8 cellular contexts compared by ENCODE assay signal in the genomic region with DNA sequence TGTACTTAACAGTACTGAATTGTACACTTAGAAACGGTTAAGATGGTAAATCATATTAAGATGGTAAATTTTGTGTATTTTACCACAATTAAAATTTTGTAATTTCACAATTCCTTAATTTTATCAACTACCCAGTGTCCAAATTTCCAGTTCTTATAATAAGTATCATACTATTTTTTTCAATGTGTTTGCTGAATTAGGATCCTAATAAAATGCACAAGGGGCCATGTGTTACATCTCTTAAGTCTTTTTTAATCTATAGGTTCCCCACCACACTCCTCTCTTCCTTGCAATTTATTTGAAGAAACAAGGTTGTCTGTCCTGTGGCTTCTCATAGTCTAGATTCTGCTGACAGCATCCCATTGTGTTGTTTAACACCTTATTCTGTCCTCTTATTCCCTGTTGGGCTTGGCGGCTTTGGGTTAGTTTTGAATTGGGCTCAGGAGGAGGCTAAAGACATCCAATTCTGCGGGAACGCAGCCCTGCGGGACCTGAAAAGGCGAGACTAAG. TPM values are rescaled to one million over a fixed set of nuclear protein-coding genes. Genes with fewer than 3 reads are reported as not detected.
DNase-seq lines count a peak whose midpoint lies in the region; ATAC-seq and TF ChIP-seq lines count a peak whose summit lies in the region.

No MANE protein-coding gene starts in this region.

- ATAC-seq in RWPE2 (ENCODE audit: low read depth): no peak

- H3K27me3 ChIP-seq in GM23248 (replicated peaks; ENCODE audit: insufficient read depth) (no peaks in the 10 kb centered on the region), RWPE2 (ENCODE audit: insufficient read depth, poor library complexity, severe bottlenecking) (no peaks in the 10 kb centered on the region), spleen (replicated peaks in 1 of 7) (no peaks in the 10 kb centered on the region)

- no peaks in the 10 kb centered on the region for H3K27me3 Mint-ChIP-seq in Calu3 (ENCODE audit: unreplicated experiment)

- peak overlapping the region; percentile 97 for H3K4me3 Mint-ChIP-seq in Calu3 (ENCODE audit: low read depth, unreplicated experiment)

- TSS peak; percentile 100 for BruUV-seq in Calu3 (replicated peaks; lab: Mats Ljungman, UMichigan)

- H2AFZ ChIP-seq in GM23248: peak overlapping the region; percentile 88

- TF ChIP-seq POLR2A in spleen (IDR thresholded peaks at IDR 0.05): no peak

- no peaks in the 10 kb centered on the region for H3K9me2 ChIP-seq in GM23248 (ENCODE audit: insufficient read depth)

- CTCF ChIA-PET in Calu3 (lab: Charles Lee): interaction anchor here (0.6 kb wide), 1 partner anchor 50 kb away, joined by 7 read pairs; no protein-coding TSS in a partner anchor

- no peaks in the 10 kb centered on the region for H3K9me3 ChIP-seq in GM23248 (ENCODE audit: low read depth)
- H3K9me3 ChIP-seq in RWPE2 (ENCODE audit: severe bottlenecking): no peaks in the 10 kb centered on the region
- H3K9me3 ChIP-seq in spleen: no peaks in the 10 kb centered on the region

- H3K27ac ChIP-seq in GM23248 (peak overlapping the region; percentile 99), RWPE2 (ENCODE audit: poor library complexity, severe bottlenecking) (peak overlapping the region; percentile 47), spleen (peak overlapping the region; percentile 79 to 96 (median 92))

- intact Hi-C loops in Calu3 (cut with micrococcal nuclease; ENCODE audit: unreplicated experiment) (no loop called here), spleen (cut with DNase I; ENCODE audit: low total_unique reads) (no loop called here)

- peaks cover 42% of the 10 kb centered on the region for H3K79me2 ChIP-seq in GM23248 (ENCODE audit: insufficient read depth)

- in situ Hi-C loops in GM23248 (cut with MboI): no loop called here

- H3K4me1 ChIP-seq in GM23248 (ENCODE audit: insufficient read depth): peaks cover 6% of the 10 kb centered on the region; the same call in 1 of the 2 replicates
- H3K4me1 ChIP-seq in RWPE2 (ENCODE audit: insufficient read depth, poor library complexity, severe bottlenecking): no peaks in the 10 kb centered on the region
- H3K4me1 ChIP-seq in spleen: peaks cover 7 to 24% (median 13%) of the 10 kb centered on the region in 6 donors

- H3K4me3 ChIP-seq in GM23248 (peak overlapping the region; percentile 92), RWPE2 (ENCODE audit: severe bottlenecking) (peak overlapping the region; percentile 95), fibroblast of villous mesenchyme (ENCODE audit: low read depth, low read length) (peak overlapping the region; percentile 80), spleen (peak overlapping the region; percentile 50 to 77 (median 60))

- H3K36me3 ChIP-seq in GM23248 (ENCODE audit: low read depth): no peaks in the 10 kb centered on the region
- H3K36me3 ChIP-seq in RWPE2 (ENCODE audit: low read depth): no peaks in the 10 kb centered on the region
- H3K36me3 ChIP-seq in spleen: no peaks in the 10 kb centered on the region

- H3F3A ChIP-seq in GM23248 (ENCODE audit: insufficient read depth): peaks cover 12% of the 10 kb centered on the region; the same call in 1 of the 2 replicates

- H3K4me2 ChIP-seq in GM23248 (ENCODE audit: unreplicated experiment): peak overlapping the region; percentile 89

- peak overlapping the region; percentile 98 for H3K27ac Mint-ChIP-seq in Calu3 (ENCODE audit: unreplicated experiment)

- peaks cover 34% of the 10 kb centered on the region for H3K36me3 Mint-ChIP-seq in Calu3 (ENCODE audit: insufficient read depth, unreplicated experiment)

- no peaks in the 10 kb centered on the region for H3K9me3 Mint-ChIP-seq in Calu3 (ENCODE audit: low read depth, unreplicated experiment)

- TF ChIP-seq CTCF in Calu3 (IDR thresholded peaks at IDR 0.05; ENCODE audit: unreplicated experiment): no peak
- TF ChIP-seq CTCF in RWPE2 (IDR thresholded peaks at IDR 0.05; ENCODE audit: poor library complexity, severe bottlenecking): no peak
- TF ChIP-seq CTCF in fibroblast of villous mesenchyme (IDR thresholded peaks at IDR 0.05; ENCODE audit: insufficient read depth, low read depth, low read length): no peak
- no peak for TF ChIP-seq CTCF in spleen (IDR thresholded peaks at IDR 0.05 in 8 of 11, conservative IDR thresholded peaks at IDR 0.05 in 3 of 11)
- no peak for TF ChIP-seq CTCF in GM10266 (IDR thresholded peaks at IDR 0.05; ENCODE audit: control insufficient read depth, insufficient read depth, low read depth, missing control alignments)

- WGBS in GM23248 (ENCODE audit: low coverage in 1 of 2, low lambda C conversion rate in 2 of 2, missing lambda C conversion rate in 2 of 2), 2 experiments: 2 to 5% methylated on average over 6 of the region's 6 CpGs
- 10 to 19% (median 13%) methylated on average over 6 of the region's 6 CpGs for WGBS in spleen, 5 donors

- peaks cover 4% of the 10 kb centered on the region for H3K4me1 Mint-ChIP-seq in Calu3 (ENCODE audit: low read depth, unreplicated experiment)

- peak overlapping the region; percentile 97 for H3K9ac ChIP-seq in GM23248

- DNase-seq in Calu3 (no peak), GM23248 (no peak), RWPE2 (ENCODE audit: low spot score) (no peak), fibroblast of villous mesenchyme (ENCODE audit: low read depth) (no peak), spleen (no peak), GM10266 (ENCODE audit: extremely low spot score) (no peak), DMS 273 (lab: John Stamatoyannopoulos, UW; ENCODE audit: unreplicated experiment) (no peak), anterior cingulate cortex (lab: John Stamatoyannopoulos, UW) (no peak)

- H4K20me1 ChIP-seq in GM23248 (ENCODE audit: insufficient read depth): no peaks in the 10 kb centered on the region

RNA-seq across cellular contexts. Expression of gene SYAP1, which starts 0.5 kb away (rescaled TPM):
- total RNA-seq in Calu3 (2022) (38.3 and 40.7 TPM in 2 replicates), fibroblast of villous mesenchyme (39.9 and 51.4 TPM in 2 replicates), spleen (10 to 100 TPM; 16.7 to 23.2 (median 19.7) TPM)
- total RNA-seq in GM23248 (2014; rRNA removed; shearing (Covaris generic)): 24.4 and 30.8 TPM in 2 replicates
- polyA plus RNA-seq in GM23248 (2016; fragmentation: Nextera tagmentation; extraction: Ambion mirVana) (32.1 and 36.4 TPM in 2 replicates), spleen (1 to 10 TPM; 6.9 to 7.6 (median 6.9) TPM)

RNA-seq across cellular contexts. Expression of gene CTPS2, which starts 6.4 kb away (rescaled TPM):
- total RNA-seq in Calu3 (2022) (22.2 and 23.2 TPM in 2 replicates), fibroblast of villous mesenchyme (9.1 and 11.0 TPM in 2 replicates), spleen (10 to 100 TPM in 4 of 7 donors, 1 to 10 TPM in 3; 5.6 to 11.7 (median 10.6) TPM)
- 5.8 and 8.0 TPM in 2 replicates for total RNA-seq in GM23248 (2014; rRNA removed; shearing (Covaris generic))
- polyA plus RNA-seq in GM23248 (2016; fragmentation: Nextera tagmentation; extraction: Ambion mirVana) (3.7 and 4.4 TPM in 2 replicates), spleen (1 to 10 TPM; 5.3 to 9.8 (median 6.8) TPM)

Comparison
In these comparisons a context has a peak if more than half of its experiments do, and no peak if none do; other contexts are left out.
1. H3K27ac ChIP-seq: peak in every context shown above with its lines; median percentile 99 in GM23248; 92 in spleen; 47 in RWPE2.